Comparison of ENCODE assay signal across 17 cellular contexts in the genomic region with DNA sequence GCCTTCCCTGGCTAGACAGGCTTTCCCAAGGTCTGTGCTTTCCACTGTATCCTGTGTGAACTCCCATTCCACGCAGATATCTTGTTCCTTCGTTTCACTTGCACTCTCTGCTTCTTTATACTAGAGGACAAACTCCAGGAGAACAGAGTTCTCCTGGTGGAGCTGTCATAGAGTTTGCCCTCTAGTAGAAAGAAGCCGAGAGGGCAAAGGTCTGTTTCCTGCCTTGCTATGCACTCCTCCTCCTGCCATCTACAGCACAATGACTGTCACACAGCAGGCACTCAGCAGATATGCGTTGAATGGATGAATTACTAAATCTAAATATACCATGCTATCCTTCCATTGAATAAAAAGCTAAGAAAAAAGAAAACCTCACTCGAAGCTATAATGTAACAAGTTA.
DNase-seq lines count a peak whose midpoint lies in the region; ATAC-seq and TF ChIP-seq lines count a peak whose summit lies in the region.
"Had no signal": no experiment of that assay in that cellular context is flagged by ENCODE, and none has a peak within 500 bp of the region (broad histone marks: within the 10 kb centered on the region; RNA-seq: fewer than 3 reads in every experiment).

No MANE protein-coding gene starts in this region.

- DNase-seq in CD4-positive, CD25-positive, alpha-beta regulatory T cell = peak in 1 of 3 donors; percentile 55
- peak in 1 of 2 experiments; percentile 34 for DNase-seq in Caco-2
- no peak for DNase-seq in activated naive CD8-positive, alpha-beta T cell treated with anti-CD3 and anti-CD28 coated beads, Interleukin-2, amount 10 ng/mL, durations not matched to agents 7 days and 5 days
- no peak for DNase-seq in mesothelial cell of epicardium (ENCODE audit: low spot score in 2 of 2, unreplicated experiment in 2 of 2)
- DNase-seq in left lung = no peak
- no peak for DNase-seq in lower lobe of right lung
- no peak for DNase-seq in neuronal stem cell (ENCODE audit: low spot score)
- DNase-seq: cortex of kidney; DMS 273 treated with DMSO at 0.1 percent for 48 hours; HCEC 1CT; SHP77; stimulated activated CD4-positive, alpha-beta T cell treated with anti-CD3 and anti-CD28 coated beads, Interleukin-1b, Interleukin-23, amount 100 ng/mL, for 48 hours; T-helper 9 cell had no signal

- no peak overlapping the region for H2AK5ac ChIP-seq in neuronal stem cell (ENCODE audit: low read depth, low read length)

- no peak overlapping the region for H2BK120ac ChIP-seq in neuronal stem cell (ENCODE audit: low read depth, low read length)

- TF ChIP-seq CTCF in Caco-2 (IDR thresholded peaks at IDR 0.05; ENCODE audit: insufficient read depth in 1 of 2, low read depth in 1 of 2, low read length in 1 of 2, severe bottlenecking in 1 of 2, unreplicated experiment in 1 of 2) = no peak
- TF ChIP-seq CTCF in mesothelial cell of epicardium (IDR thresholded peaks at IDR 0.05; ENCODE audit: unreplicated experiment) = no peak
- no peak for TF ChIP-seq CTCF in left lung (IDR thresholded peaks at IDR 0.05)
- TF ChIP-seq CTCF in lower lobe of right lung (IDR thresholded peaks at IDR 0.05) = no peak

- H3K4me1 ChIP-seq in CD4-positive, CD25-positive, alpha-beta regulatory T cell (ENCODE audit: control insufficient read depth, insufficient read depth, low read length, poor library complexity, severe bottlenecking) = peaks cover 35% of the 10 kb centered on the region
- peaks cover 12% of the 10 kb centered on the region for H3K4me1 ChIP-seq in Caco-2
- no peaks in the 10 kb centered on the region for H3K4me1 ChIP-seq in left lung
- peaks cover 9% of the 10 kb centered on the region for H3K4me1 ChIP-seq in lower lobe of right lung
- H3K4me1 ChIP-seq in neuronal stem cell (ENCODE audit: control insufficient read depth in 2 of 2, insufficient read depth in 1 of 2, low read depth in 1 of 2, low read length in 2 of 2) = peaks cover 4 to 8% of the 10 kb centered on the region in 2 donors

- H2BK12ac ChIP-seq in neuronal stem cell (ENCODE audit: low read length) = no peak overlapping the region

- CTCF ChIA-PET in Caco-2 (lab: Charles Lee) = no interaction called here

- H3K9me3 Mint-ChIP-seq in CD4-positive, CD25-positive, alpha-beta regulatory T cell = no peaks in the 10 kb centered on the region
- H3K9me3 Mint-ChIP-seq in Caco-2 (ENCODE audit: unreplicated experiment) (no peaks in the 10 kb centered on the region), mesothelial cell of epicardium (no peaks in the 10 kb centered on the region)
- H3K9me3 Mint-ChIP-seq in activated naive CD8-positive, alpha-beta T cell treated with anti-CD3 and anti-CD28 coated beads, Interleukin-2, amount 10 ng/mL, durations not matched to agents 7 days and 5 days = no peaks in the 10 kb centered on the region
- H3K9me3 Mint-ChIP-seq: activated T-helper 1 cell treated with anti-CD3 and anti-CD28 coated beads, Interleukin-12 subunit alpha, Interleukin-12 subunit beta, Interleukin-2, Interleukin-4 antibody, amounts not matched to agents 30 ng/mL and 10 ng/mL and 1 ng/mL, durations not matched to agents 14 hours and 24 hours and 36 hours had no signal

- H3K4me1 Mint-ChIP-seq in CD4-positive, CD25-positive, alpha-beta regulatory T cell = peaks cover 26 to 83% (median 58%) of the 10 kb centered on the region in 4 donors
- H3K4me1 Mint-ChIP-seq in Caco-2 (ENCODE audit: low read depth, unreplicated experiment) (peaks cover 10% of the 10 kb centered on the region), mesothelial cell of epicardium (peaks cover 17% of the 10 kb centered on the region)
- H3K4me1 Mint-ChIP-seq in activated naive CD8-positive, alpha-beta T cell treated with anti-CD3 and anti-CD28 coated beads, Interleukin-2, amount 10 ng/mL, durations not matched to agents 7 days and 5 days = peaks cover 31% of the 10 kb centered on the region

- no peak overlapping the region for H4K8ac ChIP-seq in neuronal stem cell (ENCODE audit: low read depth, low read length)

- H3K27me3 Mint-ChIP-seq in CD4-positive, CD25-positive, alpha-beta regulatory T cell = no peaks in the 10 kb centered on the region
- H3K27me3 Mint-ChIP-seq in Caco-2 (ENCODE audit: insufficient read depth, unreplicated experiment) (no peaks in the 10 kb centered on the region), mesothelial cell of epicardium (ENCODE audit: low read depth) (no peaks in the 10 kb centered on the region)
- H3K27me3 Mint-ChIP-seq in activated naive CD8-positive, alpha-beta T cell treated with anti-CD3 and anti-CD28 coated beads, Interleukin-2, amount 10 ng/mL, durations not matched to agents 7 days and 5 days = no peaks in the 10 kb centered on the region

- H3K9ac ChIP-seq in neuronal stem cell (ENCODE audit: low read depth, low read length, poor library complexity) = no peak overlapping the region

- no peak overlapping the region for H4K91ac ChIP-seq in neuronal stem cell (ENCODE audit: low read depth, low read length, poor library complexity)

- H3K9me3 ChIP-seq in CD4-positive, CD25-positive, alpha-beta regulatory T cell (ENCODE audit: control insufficient read depth in 2 of 2, low read length in 2 of 2) = no peaks in the 10 kb centered on the region
- H3K9me3 ChIP-seq in Caco-2 (no peaks in the 10 kb centered on the region), left lung (no peaks in the 10 kb centered on the region), lower lobe of right lung (no peaks in the 10 kb centered on the region), neuronal stem cell (replicated peaks in 1 of 2; ENCODE audit: control insufficient read depth in 2 of 2, insufficient read depth in 1 of 2, low read depth in 1 of 2, low read length in 2 of 2) (no peaks in the 10 kb centered on the region)
- H3K9me3 ChIP-seq: gastroesophageal sphincter, suprapubic skin had no signal

- no peak overlapping the region for H3K4me2 ChIP-seq in neuronal stem cell (ENCODE audit: insufficient read depth, low read length, poor library complexity, severe bottlenecking)

- no TSS peak for BruUV-seq in Caco-2 (replicated peaks; lab: Mats Ljungman, UMichigan)

- peak overlapping the region; percentile 8 to 64 (median 46) for H3K4me3 Mint-ChIP-seq in CD4-positive, CD25-positive, alpha-beta regulatory T cell
- H3K4me3 Mint-ChIP-seq in Caco-2 (ENCODE audit: unreplicated experiment) (no peak overlapping the region), mesothelial cell of epicardium (no peak overlapping the region)
- peak overlapping the region; percentile 54 for H3K4me3 Mint-ChIP-seq in activated naive CD8-positive, alpha-beta T cell treated with anti-CD3 and anti-CD28 coated beads, Interleukin-2, amount 10 ng/mL, durations not matched to agents 7 days and 5 days
- H3K4me3 Mint-ChIP-seq: activated T-helper 1 cell treated with anti-CD3 and anti-CD28 coated beads, Interleukin-12 subunit alpha, Interleukin-12 subunit beta, Interleukin-2, Interleukin-4 antibody, amounts not matched to agents 30 ng/mL and 10 ng/mL and 1 ng/mL, durations not matched to agents 14 hours and 24 hours and 36 hours had no signal

- ATAC-seq in CD4-positive, CD25-positive, alpha-beta regulatory T cell (ENCODE audit: low read depth in 2 of 2) = peak; percentile 31 to 38
- no peak for ATAC-seq in activated naive CD8-positive, alpha-beta T cell treated with anti-CD3 and anti-CD28 coated beads, Interleukin-2, amount 10 ng/mL, durations not matched to agents 7 days and 5 days (ENCODE audit: low read depth)
- no peak for ATAC-seq in left lung
- ATAC-seq in lower lobe of right lung = no peak
- ATAC-seq: gastroesophageal sphincter had no signal

- peak overlapping the region; percentile 57 for H3K4me3 ChIP-seq in CD4-positive, CD25-positive, alpha-beta regulatory T cell (ENCODE audit: low read depth, low read length)
- no peak overlapping the region for H3K4me3 ChIP-seq in Caco-2 (ENCODE audit: low read depth, low read length)
- H3K4me3 ChIP-seq in left lung = no peak overlapping the region
- no peak overlapping the region for H3K4me3 ChIP-seq in lower lobe of right lung
- no peak overlapping the region for H3K4me3 ChIP-seq in neuronal stem cell (ENCODE audit: low read length in 2 of 2)
- H3K4me3 ChIP-seq: gastroesophageal sphincter, suprapubic skin had no signal

- no peak overlapping the region for H3K23ac ChIP-seq in neuronal stem cell (ENCODE audit: low read depth, low read length, poor library complexity)

- no peaks in the 10 kb centered on the region for H3K79me1 ChIP-seq in neuronal stem cell (ENCODE audit: low read depth, low read length)

- peaks cover 4% of the 10 kb centered on the region for H3K36me3 ChIP-seq in CD4-positive, CD25-positive, alpha-beta regulatory T cell (ENCODE audit: control insufficient read depth, insufficient read depth, low read length)
- H3K36me3 ChIP-seq in Caco-2 (ENCODE audit: control insufficient read depth, insufficient read depth, low read length) (no peaks in the 10 kb centered on the region), left lung (no peaks in the 10 kb centered on the region), lower lobe of right lung (no peaks in the 10 kb centered on the region), neuronal stem cell (replicated peaks in 1 of 2; ENCODE audit: control insufficient read depth in 2 of 2, insufficient read depth in 2 of 2, low read length in 2 of 2) (no peaks in the 10 kb centered on the region)
- H3K36me3 ChIP-seq: gastroesophageal sphincter, suprapubic skin had no signal

- H2BK15ac ChIP-seq in neuronal stem cell (ENCODE audit: low read length) = no peak overlapping the region

- intact Hi-C loops in Caco-2 (cut with micrococcal nuclease; ENCODE audit: unreplicated experiment) = no loop called here
- intact Hi-C loops in left lung (cut with DNase I) = no loop called here
- intact Hi-C loops in lower lobe of right lung (cut with DNase I) = no loop called here

- no peak overlapping the region for H3K4ac ChIP-seq in neuronal stem cell (ENCODE audit: low read length)

- H3K27ac ChIP-seq in CD4-positive, CD25-positive, alpha-beta regulatory T cell (ENCODE audit: insufficient read depth, low read length, poor library complexity, severe bottlenecking) = peak overlapping the region; percentile 85
- H3K27ac ChIP-seq in left lung (no peak overlapping the region), lower lobe of right lung (no peak overlapping the region), neuronal stem cell (replicated peaks; ENCODE audit: low read length) (no peak overlapping the region)
- H3K27ac ChIP-seq: epithelial cell of prostate, gastroesophageal sphincter, suprapubic skin had no signal

- H2BK5ac ChIP-seq in neuronal stem cell (ENCODE audit: low read length) = no peak overlapping the region

- H3K36me3 Mint-ChIP-seq in CD4-positive, CD25-positive, alpha-beta regulatory T cell = peaks cover 12% of the 10 kb centered on the region
- H3K36me3 Mint-ChIP-seq in Caco-2 (ENCODE audit: insufficient read depth, unreplicated experiment) (peaks cover 1% of the 10 kb centered on the region), mesothelial cell of epicardium (no peaks in the 10 kb centered on the region)
- H3K36me3 Mint-ChIP-seq in activated naive CD8-positive, alpha-beta T cell treated with anti-CD3 and anti-CD28 coated beads, Interleukin-2, amount 10 ng/mL, durations not matched to agents 7 days and 5 days = peaks cover 13% of the 10 kb centered on the region

- POLR2A ChIA-PET in Caco-2 (lab: Charles Lee) = no interaction called here
- POLR2A ChIA-PET in activated naive CD8-positive, alpha-beta T cell treated with anti-CD3 and anti-CD28 coated beads, Interleukin-2, amount 10 ng/mL, durations not matched to agents 7 days and 5 days (lab: Charles Lee) = interaction anchor here (0.6 to 1.4 kb wide), 4 partner anchors 18 to 67 kb away, joined by 3 to 7 read pairs (median 4); no protein-coding TSS in a partner anchor

- peak overlapping the region; percentile 91 to 96 (median 95) for H3K27ac Mint-ChIP-seq in CD4-positive, CD25-positive, alpha-beta regulatory T cell
- H3K27ac Mint-ChIP-seq in Caco-2 (ENCODE audit: unreplicated experiment) (peak overlapping the region; percentile 15), mesothelial cell of epicardium (peak overlapping the region; percentile 19)
- peak overlapping the region; percentile 79 for H3K27ac Mint-ChIP-seq in activated naive CD8-positive, alpha-beta T cell treated with anti-CD3 and anti-CD28 coated beads, Interleukin-2, amount 10 ng/mL, durations not matched to agents 7 days and 5 days
- H3K27ac Mint-ChIP-seq: activated T-helper 1 cell treated with anti-CD3 and anti-CD28 coated beads, Interleukin-12 subunit alpha, Interleukin-12 subunit beta, Interleukin-2, Interleukin-4 antibody, amounts not matched to agents 30 ng/mL and 10 ng/mL and 1 ng/mL, durations not matched to agents 14 hours and 24 hours and 36 hours had no signal

- H3K18ac ChIP-seq in neuronal stem cell (ENCODE audit: low read length) = no peak overlapping the region

- no CpG with 5 or more reads among the region's 5 CpGs for WGBS in neuronal stem cell (ENCODE audit: extremely low coverage in 2 of 2, insufficient read length in 2 of 2, insufficient replicate concordance in 1 of 2), 2 donors

- no peak overlapping the region for H3K14ac ChIP-seq in neuronal stem cell (ENCODE audit: low read length)

- H2AFZ ChIP-seq in neuronal stem cell (ENCODE audit: low read length) = no peak overlapping the region

- no peaks in the 10 kb centered on the region for H3K27me3 ChIP-seq in CD4-positive, CD25-positive, alpha-beta regulatory T cell (ENCODE audit: control insufficient read depth, insufficient read depth, low read length)
- H3K27me3 ChIP-seq in Caco-2 (replicated peaks; ENCODE audit: control insufficient read depth, insufficient read depth, low read length) = no peaks in the 10 kb centered on the region
- H3K27me3 ChIP-seq in left lung = no peaks in the 10 kb centered on the region
- H3K27me3 ChIP-seq in lower lobe of right lung (ENCODE audit: low read depth) = no peaks in the 10 kb centered on the region
- H3K27me3 ChIP-seq in neuronal stem cell (ENCODE audit: control insufficient read depth in 3 of 3, insufficient read depth in 3 of 3, low read depth in 1 of 3, low read length in 3 of 3) = no peaks in the 10 kb centered on the region
- H3K27me3 ChIP-seq: gastroesophageal sphincter, suprapubic skin had no signal

Comparison
In these comparisons a context has a peak if more than half of its experiments do, and no peak if none do; other contexts are left out.
1. ATAC-seq: peak in CD4-positive, CD25-positive, alpha-beta regulatory T cell (2 of 2); none in activated naive CD8-positive, alpha-beta T cell treated with anti-CD3 and anti-CD28 coated beads, Interleukin-2, amount 10 ng/mL, durations not matched to agents 7 days and 5 days (single experiment), left lung (single experiment) and lower lobe of right lung (0 of 2).
2. H3K27ac Mint-ChIP-seq: peak in every context shown above with its lines; median percentile 95 in CD4-positive, CD25-positive, alpha-beta regulatory T cell; 79 in activated naive CD8-positive, alpha-beta T cell treated with anti-CD3 and anti-CD28 coated beads, Interleukin-2, amount 10 ng/mL, durations not matched to agents 7 days and 5 days; 19 in mesothelial cell of epicardium; 15 in Caco-2.
3. H3K4me3 Mint-ChIP-seq: peak in CD4-positive, CD25-positive, alpha-beta regulatory T cell (4 of 4) and activated naive CD8-positive, alpha-beta T cell treated with anti-CD3 and anti-CD28 coated beads, Interleukin-2, amount 10 ng/mL, durations not matched to agents 7 days and 5 days (single experiment); none in Caco-2 (single experiment) and mesothelial cell of epicardium (single experiment).